18 cellular contexts compared by ENCODE assay signal in the genomic region with DNA sequence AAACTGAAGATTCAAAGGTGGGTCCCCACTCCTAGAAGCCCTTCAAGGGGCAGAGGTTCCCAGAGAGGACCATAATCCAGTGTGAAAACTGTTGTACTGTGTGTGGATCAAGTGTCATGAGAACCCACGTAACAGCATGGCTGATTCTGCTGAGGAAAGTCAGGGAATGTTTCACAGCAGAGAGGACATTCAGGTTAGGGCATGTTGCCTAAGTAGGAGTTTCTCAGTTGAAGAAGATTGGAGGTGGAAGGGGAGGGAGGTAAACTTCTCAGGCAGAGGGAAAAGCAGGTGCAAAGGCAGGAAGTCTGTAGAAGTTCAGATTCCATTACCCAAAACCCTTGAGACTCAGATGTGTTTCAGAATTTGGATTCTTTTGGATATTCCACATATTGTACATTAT.
"Had no signal": no experiment of that assay in that cellular context is flagged by ENCODE, and none has a peak within 500 bp of the region (broad histone marks: within the 10 kb centered on the region; RNA-seq: fewer than 3 reads in every experiment).

No MANE protein-coding gene starts in this region.

- DNase-seq: Karpas-422, KG1, MM.1S, NCI-H1048, NCI-H1105, NCI-H1417, NCI-H1436 treated with DMSO at 0.1 percent for 48 hours, NCI-H1694 treated with DMSO at 0.1 percent for 48 hours, NCI-H1930, NCI-H2081, NCI-H2107, NCI-H2227 treated with DMSO at 0.1 percent for 48 hours, NCI-H524, NCI-H526 treated with DMSO at 0.1 percent for 48 hours, NCI-H774, Right ventricle myocardium superior, RPMI8226, SIG-M5 had no signal
